22 cellular contexts compared by ENCODE assay signal in the genomic region with DNA sequence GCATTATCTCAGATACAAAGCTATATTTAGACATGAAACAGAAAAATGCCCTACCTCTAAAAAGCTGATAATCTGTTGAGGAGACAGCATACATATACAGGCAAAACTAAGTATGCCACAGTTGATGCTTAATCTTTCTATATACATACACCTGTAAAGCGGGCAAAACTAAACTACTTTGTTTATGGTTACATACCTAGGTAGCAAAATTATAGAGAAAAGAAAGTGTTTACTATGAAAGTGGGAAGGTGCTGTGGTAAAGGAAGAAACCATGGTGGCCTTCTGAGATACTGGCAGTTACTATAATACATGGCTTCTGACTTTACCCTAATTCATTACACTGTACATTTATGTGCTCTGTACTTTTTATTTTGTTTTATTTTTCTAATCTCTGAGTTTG. TPM values are rescaled to one million over a fixed set of nuclear protein-coding genes. Genes with fewer than 3 reads are reported as not detected.
A peak's percentile ranks its signal among the peaks of the same experiment; 100 is the strongest.
DNase-seq lines count a peak whose midpoint lies in the region; ATAC-seq, FAIRE-seq and TF ChIP-seq lines count a peak whose summit lies in the region.
"Had no signal": no experiment of that assay in that cellular context is flagged by ENCODE, and none has a peak within 500 bp of the region (broad histone marks: within the 10 kb centered on the region; RNA-seq: fewer than 3 reads in every experiment).

No MANE protein-coding gene starts in this region.

- peak; percentile 53 for ATAC-seq in GM18517 (IDR thresholded peaks at IDR 0.05; ENCODE audit: unreplicated experiment)
- peak; percentile 56 for ATAC-seq in GM21529 (IDR thresholded peaks at IDR 0.05; ENCODE audit: unreplicated experiment)
- ATAC-seq in HG02870 (IDR thresholded peaks at IDR 0.05; ENCODE audit: unreplicated experiment), result peak; percentile 45
- peak; percentile 57 for ATAC-seq in GM12878
- ATAC-seq: HCT116, Right ventricle myocardium inferior had no signal

- no peaks in the 10 kb centered on the region for H3K9me3 Mint-ChIP-seq in progenitor cell of endocrine pancreas (ENCODE audit: low read depth)

- CTCF ChIA-PET in GM12878 (lab: Yijun Ruan, JAX), result interaction anchor here (0.6 kb wide), 1 partner anchor 207 kb away, joined by 3 read pairs; no protein-coding TSS in a partner anchor

- H3K27ac ChIP-seq in GM12878 (ENCODE audit: control insufficient read depth, insufficient read depth), result no peak overlapping the region
- H3K27ac ChIP-seq: BLaER1 had no signal

- TF ChIP-seq RAD21 in GM12878 (IDR thresholded peaks at IDR 0.05; ENCODE audit: insufficient read depth, low read depth, low read length), result no peak

- H3K27me3 Mint-ChIP-seq in progenitor cell of endocrine pancreas, result no peaks in the 10 kb centered on the region

- no peak overlapping the region for H3K4me3 Mint-ChIP-seq in progenitor cell of endocrine pancreas (ENCODE audit: low read depth)
- H3K4me3 Mint-ChIP-seq: CD4-positive, alpha-beta memory T cell had no signal

- BruUV-seq in GM12878 (replicated peaks; lab: Mats Ljungman, UMichigan), result no TSS peak

- H3K4me3 ChIP-seq in GM12878, result no peak overlapping the region
- H3K4me3 ChIP-seq: BLaER1 had no signal

- in situ Hi-C loops in GM12878 (cut with MboI), result no loop called here

- H3K4me1 Mint-ChIP-seq in progenitor cell of endocrine pancreas (ENCODE audit: low read depth), result no peaks in the 10 kb centered on the region
- H3K4me1 Mint-ChIP-seq: CD4-positive, alpha-beta memory T cell had no signal

- no peak overlapping the region for H3K9ac ChIP-seq in GM12878 (ENCODE audit: control insufficient read depth, insufficient read depth, low read length)
- H3K9ac ChIP-seq: BLaER1 had no signal

- no peak for FAIRE-seq in GM12878 (lab: Jason Lieb, UNC)
- FAIRE-seq: RCC 7860 had no signal

- POLR2A ChIA-PET in GM12878 (lab: Charles Lee), result no interaction called here

- SMC1A ChIA-PET in GM12878 (lab: Charles Lee; ENCODE audit: uncharacterized antibody, unreplicated experiment), result no interaction called here

- intact Hi-C loops in GM12878 (cut with micrococcal nuclease; ENCODE audit: unreplicated experiment), result no loop called here

- no peak overlapping the region for H3K4me2 ChIP-seq in GM12878 (ENCODE audit: control insufficient read depth, insufficient read depth)
- H3K4me2 ChIP-seq: BLaER1 had no signal

- no peaks in the 10 kb centered on the region for H3K79me2 ChIP-seq in GM12878 (ENCODE audit: control insufficient read depth, insufficient read depth, low read length)

- no peaks in the 10 kb centered on the region for H3K9me3 ChIP-seq in GM12878 (replicated peaks; ENCODE audit: control insufficient read depth, insufficient read depth, low read length)
- H3K9me3 ChIP-seq: BLaER1 had no signal

- TF ChIP-seq EP300 in GM12878 (IDR thresholded peaks at IDR 0.05; ENCODE audit: borderline replicate concordance in 1 of 2, control insufficient read depth in 1 of 2, low read depth in 2 of 2, low read length in 2 of 2), result no peak

- no peaks in the 10 kb centered on the region for H3K36me3 ChIP-seq in GM12878 (ENCODE audit: control insufficient read depth in 2 of 2, insufficient read depth in 2 of 2, low read length in 1 of 2)
- H3K36me3 ChIP-seq: BLaER1 had no signal

- TF ChIP-seq CTCF in GM12878 (IDR thresholded peaks at IDR 0.05 in 2 of 3, conservative IDR thresholded peaks at IDR 0.05 in 1 of 3; ENCODE audit: control insufficient read depth in 2 of 3, extremely low read depth in 1 of 3, insufficient read depth in 1 of 3, low read depth in 3 of 3, low read length in 3 of 3), result no peak
- TF ChIP-seq CTCF in progenitor cell of endocrine pancreas (IDR thresholded peaks at IDR 0.05; ENCODE audit: unreplicated experiment), result no peak

- H3K27me3 ChIP-seq in GM12878 (replicated peaks in 1 of 2; ENCODE audit: control insufficient read depth in 2 of 2, insufficient read depth in 2 of 2, low read length in 1 of 2), result no peaks in the 10 kb centered on the region
- H3K27me3 ChIP-seq: BLaER1 had no signal

- no peaks in the 10 kb centered on the region for H4K20me1 ChIP-seq in GM12878 (ENCODE audit: control insufficient read depth, insufficient read depth)
- H4K20me1 ChIP-seq: BLaER1 had no signal

- TF ChIP-seq POLR2A in GM12878 (IDR thresholded peaks at IDR 0.05; ENCODE audit: low read depth, low read length), result no peak

- H2AFZ ChIP-seq in GM12878 (ENCODE audit: control insufficient read depth, low read depth, low read length), result no peak overlapping the region

- no peak overlapping the region for H3K27ac Mint-ChIP-seq in progenitor cell of endocrine pancreas
- H3K27ac Mint-ChIP-seq: CD4-positive, alpha-beta memory T cell had no signal

- H3K36me3 Mint-ChIP-seq in progenitor cell of endocrine pancreas (ENCODE audit: insufficient read depth), result peaks cover 36% of the 10 kb centered on the region
- H3K36me3 Mint-ChIP-seq: CD4-positive, alpha-beta memory T cell had no signal

- RAD21 ChIA-PET in GM12878 (lab: Charles Lee; ENCODE audit: unreplicated experiment), result no interaction called here

- WGBS in GM12878 (ENCODE audit: insufficient coverage, insufficient replicate concordance, low lambda C conversion rate, missing lambda C conversion rate), result 68% methylated on average over 1 of the region's 1 CpG

- H3K4me1 ChIP-seq in GM12878 (ENCODE audit: control insufficient read depth, insufficient read depth, low read length), result peaks cover 3% of the 10 kb centered on the region; the same call in 1 of the 2 replicates
- H3K4me1 ChIP-seq: BLaER1 had no signal

- no peak for DNase-seq in GM12878 (ENCODE audit: low read depth, low spot score)
- DNase-seq in progenitor cell of endocrine pancreas (ENCODE audit: low spot score, unreplicated experiment), result no peak
- no peak for DNase-seq in COLO829 (ENCODE audit: low spot score)
- no peak for DNase-seq in iPS-NIHi11 (ENCODE audit: low spot score)
- DNase-seq: Calu3; CD4-positive, alpha-beta memory T cell; GOT3; NCI-H1105; NCI-H2081 treated with DMSO at 0.1 percent for 48 hours; NCI-H446 treated with DMSO at 0.1 percent for 48 hours; NCI-H69; NK-92 treated with Interleukin-12 subunit alpha and Interleukin-12 subunit beta, amount 100 ng/mL, for 24 hours; SW 1271; T-helper 2 cell had no signal

TF ChIP-seq in GM12878, 131 proteins besides CTCF, POLR2A, EP300 and RAD21 (continues in another document):
- no peak for TF ChIP-seq MTA2 (IDR thresholded peaks at IDR 0.05; ENCODE audit: low read depth)
- TF ChIP-seq CEBPB (IDR thresholded peaks at IDR 0.05; ENCODE audit: borderline replicate concordance in 1 of 2, low read depth in 2 of 2, low read length in 2 of 2), result no peak
- no peak for TF ChIP-seq POU2F2 (IDR thresholded peaks at IDR 0.05; ENCODE audit: borderline replicate concordance, low read depth, low read length)
- TF ChIP-seq BCL11A (IDR thresholded peaks at IDR 0.05; ENCODE audit: low read depth, low read length), result no peak
- TF ChIP-seq, protein P1, sequence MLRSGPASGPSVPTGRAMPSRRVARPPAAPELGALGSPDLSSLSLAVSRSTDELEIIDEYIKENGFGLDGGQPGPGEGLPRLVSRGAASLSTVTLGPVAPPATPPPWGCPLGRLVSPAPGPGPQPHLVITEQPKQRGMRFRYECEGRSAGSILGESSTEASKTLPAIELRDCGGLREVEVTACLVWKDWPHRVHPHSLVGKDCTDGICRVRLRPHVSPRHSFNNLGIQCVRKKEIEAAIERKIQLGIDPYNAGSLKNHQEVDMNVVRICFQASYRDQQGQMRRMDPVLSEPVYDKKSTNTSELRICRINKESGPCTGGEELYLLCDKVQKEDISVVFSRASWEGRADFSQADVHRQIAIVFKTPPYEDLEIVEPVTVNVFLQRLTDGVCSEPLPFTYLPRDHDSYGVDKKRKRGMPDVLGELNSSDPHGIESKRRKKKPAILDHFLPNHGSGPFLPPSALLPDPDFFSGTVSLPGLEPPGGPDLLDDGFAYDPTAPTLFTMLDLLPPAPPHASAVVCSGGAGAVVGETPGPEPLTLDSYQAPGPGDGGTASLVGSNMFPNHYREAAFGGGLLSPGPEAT (IDR thresholded peaks at IDR 0.05; ENCODE audit: low read depth), result no peak
- TF ChIP-seq POLR2AphosphoS2 (IDR thresholded peaks at IDR 0.05; ENCODE audit: low read depth, low read length), result no peak

RNA-seq across cellular contexts. Expression of gene NR1I2, which starts 36.0 kb away (rescaled TPM):
- 2.1 and 3.3 TPM in 2 replicates for total RNA-seq in GM12878 (2013; cell fraction: nucleolus; rRNA removed)
- 0.62 and 0.76 TPM in 2 replicates for total RNA-seq in GM12878 (2014; rRNA removed)
- 0.41 and 0.45 TPM in 2 replicates for total RNA-seq in GM12878 (2014; rRNA removed; fragmentation: Illumina TruSeq; extraction: Trizol)
- 0.90 and 0.96 TPM in 2 replicates for total RNA-seq in GM12878 (2021)
- polyA plus RNA-seq in GM12878 (2011; ENCODE audit: low read depth), result 0.20 TPM
- polyA plus RNA-seq in GM12878 (2011; rRNA removed), result 0.09 and 0.26 TPM in 2 replicates
- 0.22 and 0.32 TPM in 2 replicates for polyA plus RNA-seq in GM12878 (2011; cell fraction: cytosol; rRNA removed)
- polyA plus RNA-seq in GM12878 (2011; cell fraction: nucleus; rRNA removed), result 0.98 and 1.3 TPM in 2 replicates
- polyA plus RNA-seq in GM12878 (2012), result 0.30 and 0.52 TPM in 2 replicates
- polyA plus RNA-seq in GM12878 (2014; fragmentation: Illumina TruSeq; extraction: Trizol), result 0.32 and 0.51 TPM in 2 replicates
- polyA plus RNA-seq in GM12878 (2014; fragmentation: Nextera tagmentation; extraction: Ambion mirVana), result under 1 TPM; 0.03 to 0.16 TPM
- 0.90 and 1.0 TPM in 2 replicates for polyA plus RNA-seq in GM12878 (2014; rRNA removed)
- under 1 TPM; 0.28 to 0.87 TPM for polyA plus RNA-seq in GM12878 (2016; fragmentation: Nextera tagmentation; extraction: Ambion mirVana)
- polyA minus RNA-seq in GM12878 (2011; rRNA and poly(A)+ RNA removed), result 0.29 and 0.46 TPM in 2 replicates
- polyA minus RNA-seq in GM12878 (2011; cell fraction: cytosol; rRNA and poly(A)+ RNA removed), result not detected in 2 replicates
- 0.73 and 0.77 TPM in 2 replicates for polyA minus RNA-seq in GM12878 (2011; cell fraction: nucleus; rRNA and poly(A)+ RNA removed)
- 0.62 and 1.0 TPM in 2 replicates for total RNA-seq in progenitor cell of endocrine pancreas
- total RNA-seq: A673, Right ventricle myocardium inferior had no signal

RNA-seq across cellular contexts. Expression of gene CFAP91, which starts 43.1 kb away (rescaled TPM):
- total RNA-seq in GM12878 (2013; cell fraction: nucleolus; rRNA removed), result 0.81 and 2.5 TPM in 2 replicates
- total RNA-seq in GM12878 (2014; rRNA removed), result 0.56 and 0.76 TPM in 2 replicates
- 0.54 and 0.69 TPM in 2 replicates for total RNA-seq in GM12878 (2014; rRNA removed; fragmentation: Illumina TruSeq; extraction: Trizol)
- 0.80 and 1.3 TPM in 2 replicates for total RNA-seq in GM12878 (2021)
- polyA plus RNA-seq in GM12878 (2011; ENCODE audit: low read depth), result 0.08 TPM
- 1.2 and 1.4 TPM in 2 replicates for polyA plus RNA-seq in GM12878 (2011; rRNA removed)
- polyA plus RNA-seq in GM12878 (2011; cell fraction: cytosol; rRNA removed), result 0.21 and 0.57 TPM in 2 replicates
- polyA plus RNA-seq in GM12878 (2011; cell fraction: nucleus; rRNA removed), result 1.6 and 3.0 TPM in 2 replicates
- polyA plus RNA-seq in GM12878 (2012), result 0.29 and 0.38 TPM in 2 replicates
- polyA plus RNA-seq in GM12878 (2014; fragmentation: Illumina TruSeq; extraction: Trizol), result 1.5 and 2.7 TPM in 2 replicates
- under 1 TPM; 0.03 to 0.22 TPM for polyA plus RNA-seq in GM12878 (2014; fragmentation: Nextera tagmentation; extraction: Ambion mirVana)
- polyA plus RNA-seq in GM12878 (2014; rRNA removed), result 2.2 TPM in 2 replicates
- 1 to 10 TPM in 1 of 2 experiments, under 1 TPM in 1; 0.68 to 1.2 TPM for polyA plus RNA-seq in GM12878 (2016; fragmentation: Nextera tagmentation; extraction: Ambion mirVana)
- 0.21 and 0.66 TPM in 2 replicates for polyA minus RNA-seq in GM12878 (2011; rRNA and poly(A)+ RNA removed)
- polyA minus RNA-seq in GM12878 (2011; cell fraction: cytosol; rRNA and poly(A)+ RNA removed), result not detected in 2 replicates
- polyA minus RNA-seq in GM12878 (2011; cell fraction: nucleus; rRNA and poly(A)+ RNA removed), result 0.48 and 0.73 TPM in 2 replicates
- total RNA-seq in progenitor cell of endocrine pancreas, result 63.0 and 75.0 TPM in 2 replicates

Comparison
In these comparisons a context has a peak if more than half of its experiments do, and no peak if none do; other contexts are left out.
1. RNA of gene CFAP91, which starts 43.1 kb away (total RNA-seq): 63.0 to 75.0 TPM in progenitor cell of endocrine pancreas; 0.54 to 2.5 TPM in GM12878; every median in the first group is over 10 times any median in the second.
2. Peak in every context shown above with its lines, with median percentiles within 50 percentile points of each other: ATAC-seq.